25 cellular contexts compared by ENCODE assay signal in genomic region chr2:212882626-212883025, GRCh38.
DNase-seq lines count a peak whose midpoint lies in the region; ATAC-seq and TF ChIP-seq lines count a peak whose summit lies in the region.
"Had no signal": no experiment of that assay in that cellular context is flagged by ENCODE, and none has a peak within 500 bp of the region (broad histone marks: within the 10 kb centered on the region; RNA-seq: fewer than 3 reads in every experiment).

No MANE protein-coding gene starts in this region.

- H3K27me3 Mint-ChIP-seq in endothelial cell (ENCODE audit: unreplicated experiment), result peaks cover 5% of the 10 kb centered on the region
- H3K27me3 Mint-ChIP-seq: activated CD4-positive, alpha-beta memory T cell treated with anti-CD3 and anti-CD28 coated beads for 36 hours; stimulated activated naive B cell treated with anti-CD40 and anti-IgM and Interleukin-4, amounts not matched to agents 10 μg/mL and 1 μg/mL and 100 μg/mL, for 72 hours had no signal

- ATAC-seq in GM18502 (IDR thresholded peaks at IDR 0.05; ENCODE audit: poor library complexity, unreplicated experiment) (peak; percentile 68), GM18870 (IDR thresholded peaks at IDR 0.05; ENCODE audit: unreplicated experiment) (peak; percentile 53), HG02981 (IDR thresholded peaks at IDR 0.05; ENCODE audit: unreplicated experiment) (peak; percentile 69)
- ATAC-seq: Right ventricle myocardium inferior; stimulated activated naive B cell treated with anti-CD40 and anti-IgM and Interleukin-4, amounts not matched to agents 10 μg/mL and 1 μg/mL and 100 μg/mL, for 72 hours had no signal

- intact Hi-C loops in testis (cut with DNase I; ENCODE audit: low total_unique reads), result no loop called here

- no peak overlapping the region for H3K27ac ChIP-seq in testis
- H3K27ac ChIP-seq: adrenal gland, coronary artery had no signal

- WGBS in testis, 2 donors, result 77 to 85% methylated on average over 2 of the region's 2 CpGs

- no peaks in the 10 kb centered on the region for H3K9me3 ChIP-seq in testis
- H3K9me3 ChIP-seq: adrenal gland had no signal

- H3K9me3 Mint-ChIP-seq in endothelial cell (ENCODE audit: unreplicated experiment), result no peaks in the 10 kb centered on the region

- H3K4me1 Mint-ChIP-seq in endothelial cell (ENCODE audit: unreplicated experiment), result no peaks in the 10 kb centered on the region
- H3K4me1 Mint-ChIP-seq: CD14-positive monocyte, endodermal cell had no signal

- H3K4me1 ChIP-seq in testis, result no peaks in the 10 kb centered on the region
- H3K4me1 ChIP-seq: adrenal gland had no signal

- H3K36me3 ChIP-seq in testis (ENCODE audit: low read depth, missing control alignments), result no peaks in the 10 kb centered on the region
- H3K36me3 ChIP-seq: adrenal gland had no signal

- H3K36me3 Mint-ChIP-seq in endothelial cell (ENCODE audit: low read depth, unreplicated experiment), result no peaks in the 10 kb centered on the region
- H3K36me3 Mint-ChIP-seq: activated CD4-positive, alpha-beta memory T cell treated with anti-CD3 and anti-CD28 coated beads for 36 hours; CD14-positive monocyte had no signal

- no peaks in the 10 kb centered on the region for H3K27me3 ChIP-seq in testis
- H3K27me3 ChIP-seq: adrenal gland had no signal

- H3K4me3 Mint-ChIP-seq in endothelial cell (ENCODE audit: unreplicated experiment), result no peak overlapping the region
- H3K4me3 Mint-ChIP-seq: activated CD4-positive, alpha-beta memory T cell treated with anti-CD3 and anti-CD28 coated beads for 36 hours; CD14-positive monocyte; endodermal cell; stimulated activated naive B cell treated with anti-CD40 and anti-IgM and Interleukin-4, amounts not matched to agents 10 μg/mL and 1 μg/mL and 100 μg/mL, for 72 hours had no signal

- H3K27ac Mint-ChIP-seq in endothelial cell (ENCODE audit: unreplicated experiment), result no peak overlapping the region
- H3K27ac Mint-ChIP-seq: activated CD4-positive, alpha-beta memory T cell treated with anti-CD3 and anti-CD28 coated beads for 36 hours; CD14-positive monocyte; endodermal cell; stimulated activated naive B cell treated with anti-CD40 and anti-IgM and Interleukin-4, amounts not matched to agents 10 μg/mL and 1 μg/mL and 100 μg/mL, for 72 hours had no signal

- TF ChIP-seq POLR2A in testis (IDR thresholded peaks at IDR 0.05), result no peak

- DNase-seq in fibroblast of peridontal ligament (ENCODE audit: extremely low read depth) (peak; percentile 9), inferior parietal cortex (ENCODE audit: extremely low spot score) (no peak), amniotic stem cell (lab: John Stamatoyannopoulos, UW) (no peak), testis (no peak), endothelial cell (ENCODE audit: low spot score) (no peak)
- DNase-seq: activated CD4-positive, alpha-beta memory T cell treated with anti-CD3 and anti-CD28 coated beads for 36 hours; activated gamma-delta T cell; adrenal gland; endodermal cell; GF-D8; GOT3; KG1; NCI-H187 treated with DMSO at 0.1 percent for 48 hours; NCI-H2227 treated with DMSO at 0.1 percent for 48 hours; occipital lobe; OCI-M1; small intestine; stimulated activated naive B cell treated with anti-CD40 and anti-IgM and Interleukin-4, amounts not matched to agents 10 μg/mL and 1 μg/mL and 100 μg/mL, for 72 hours; T-helper 9 cell had no signal

- TF ChIP-seq CTCF in testis (IDR thresholded peaks at IDR 0.05) (no peak), endothelial cell (IDR thresholded peaks at IDR 0.05; ENCODE audit: unreplicated experiment) (no peak)

- H3K4me3 ChIP-seq in testis, result no peak overlapping the region
- H3K4me3 ChIP-seq: adrenal gland, coronary artery had no signal
